ENCODE assay signal across 13 cellular contexts in genomic region chr5:72066658-72067057, GRCh38. TPM values are rescaled to one million over a fixed set of nuclear protein-coding genes. Genes with fewer than 3 reads are reported as not detected.
DNase-seq lines count a peak whose midpoint lies in the region; ATAC-seq and TF ChIP-seq lines count a peak whose summit lies in the region.
"Had no signal": no experiment of that assay in that cellular context is flagged by ENCODE, and none has a peak within 500 bp of the region (broad histone marks: within the 10 kb centered on the region; RNA-seq: fewer than 3 reads in every experiment).

No MANE protein-coding gene starts in this region.

- no peaks in the 10 kb centered on the region for H3K27me3 ChIP-seq in brain microvascular endothelial cell (replicated peaks)
- H3K27me3 ChIP-seq: thyroid gland had no signal

- CTCF ChIA-PET in Calu3 (lab: Charles Lee) = interaction anchor here (0.9 to 2.4 kb wide), 7 partner anchors 9 to 286 kb away, joined by 3 to 10 read pairs (median 4); no protein-coding TSS in a partner anchor

- in situ Hi-C loops in brain microvascular endothelial cell (cut with HindIII; ENCODE audit: low pct_ligation_motif_present, low sequenced_read_pairs) = no loop called here

- no peak overlapping the region for H3K4me3 ChIP-seq in brain microvascular endothelial cell (ENCODE audit: low read depth, low read length)
- H3K4me3 ChIP-seq: HAP-1, thyroid gland had no signal

- peak overlapping the region; percentile 67 for H3K27ac ChIP-seq in brain microvascular endothelial cell
- H3K27ac ChIP-seq: thyroid gland had no signal

- H3K4me1 Mint-ChIP-seq in Calu3 (ENCODE audit: low read depth, unreplicated experiment) (peaks cover 39% of the 10 kb centered on the region), mesothelial cell of epicardium (peaks cover 26% of the 10 kb centered on the region)
- H3K4me1 Mint-ChIP-seq: naive thymus-derived CD8-positive, alpha-beta T cell had no signal

- H3K27ac Mint-ChIP-seq in Calu3 (ENCODE audit: unreplicated experiment) (no peak overlapping the region), mesothelial cell of epicardium (peak overlapping the region; percentile 67)
- H3K27ac Mint-ChIP-seq: naive thymus-derived CD8-positive, alpha-beta T cell had no signal

- no peak for TF ChIP-seq CTCF in Calu3 (IDR thresholded peaks at IDR 0.05; ENCODE audit: unreplicated experiment)
- no peak for TF ChIP-seq CTCF in brain microvascular endothelial cell (IDR thresholded peaks at IDR 0.05; ENCODE audit: low read depth, low read length, missing control alignments)
- TF ChIP-seq CTCF in mesothelial cell of epicardium (IDR thresholded peaks at IDR 0.05; ENCODE audit: unreplicated experiment) = no peak

- no peak overlapping the region for H3K4me3 Mint-ChIP-seq in Calu3 (ENCODE audit: low read depth, unreplicated experiment)
- H3K4me3 Mint-ChIP-seq in mesothelial cell of epicardium = no peak overlapping the region
- H3K4me3 Mint-ChIP-seq: naive thymus-derived CD8-positive, alpha-beta T cell had no signal

- DNase-seq in Calu3 (peak; percentile 24), M059J (ENCODE audit: low read depth) (peak; percentile 90), brain microvascular endothelial cell (peak; percentile 89), mesothelial cell of epicardium (ENCODE audit: low spot score in 2 of 2, unreplicated experiment in 2 of 2) (no peak), epidermal melanocyte (ENCODE audit: insufficient read length, low spot score) (no peak), posterior cingulate gyrus (no peak), SKM-1 treated with dmso at 0.1 percent for 144 hours (lab: John Stamatoyannopoulos, UW; ENCODE audit: unreplicated experiment) (no peak)
- DNase-seq: hippocampal formation; naive thymus-derived CD8-positive, alpha-beta T cell; stimulated activated CD4-positive, alpha-beta T cell treated with anti-CD3 and anti-CD28 coated beads, Interleukin-4, amount 100 ng/mL, for 4 hours; thyroid gland had no signal

- H3K36me3 Mint-ChIP-seq in Calu3 (ENCODE audit: insufficient read depth, unreplicated experiment) (peaks cover 5% of the 10 kb centered on the region), mesothelial cell of epicardium (no peaks in the 10 kb centered on the region)
- H3K36me3 Mint-ChIP-seq: naive thymus-derived CD8-positive, alpha-beta T cell had no signal

- no TSS peak for BruUV-seq in Calu3 (replicated peaks; lab: Mats Ljungman, UMichigan)

- no peaks in the 10 kb centered on the region for H3K36me3 ChIP-seq in brain microvascular endothelial cell (replicated peaks)
- H3K36me3 ChIP-seq: HAP-1, thyroid gland had no signal

- H3K27me3 Mint-ChIP-seq in Calu3 (ENCODE audit: unreplicated experiment) (no peaks in the 10 kb centered on the region), mesothelial cell of epicardium (ENCODE audit: low read depth) (no peaks in the 10 kb centered on the region)

- no peak for ATAC-seq in HG02763 (IDR thresholded peaks at IDR 0.05; ENCODE audit: unreplicated experiment)
- ATAC-seq: naive thymus-derived CD8-positive, alpha-beta T cell had no signal

- H3K9me3 Mint-ChIP-seq in Calu3 (ENCODE audit: low read depth, unreplicated experiment) (no peaks in the 10 kb centered on the region), mesothelial cell of epicardium (no peaks in the 10 kb centered on the region)

- intact Hi-C loops in Calu3 (cut with micrococcal nuclease; ENCODE audit: unreplicated experiment) = loop anchor here (5.0 kb wide), 2 partner anchors 39 to 134 kb away; no protein-coding TSS in a partner anchor
- intact Hi-C loops in posterior cingulate gyrus (cut with DNase I) = no loop called here

RNA-seq across cellular contexts. Expression of gene MAP1B, which starts 40.6 kb away (rescaled TPM):
- 21.5 and 34.6 TPM in 2 replicates for total RNA-seq in Calu3 (2022)
- total RNA-seq in M059J (2014; rRNA removed; shearing (Covaris generic)) = 124 and 200 TPM in 2 replicates
- total RNA-seq in mesothelial cell of epicardium = 60.8 to 61.2 TPM (median 61.0 TPM) in 3 replicates
- total RNA-seq: naive thymus-derived CD8-positive, alpha-beta T cell had no signal

Comparison
In these comparisons a context has a peak if more than half of its experiments do, and no peak if none do; other contexts are left out.
1. DNase-seq: peak in Calu3 (single experiment), M059J (single experiment) and brain microvascular endothelial cell (single experiment); none in mesothelial cell of epicardium (0 of 2), epidermal melanocyte (single experiment), posterior cingulate gyrus (0 of 10) and SKM-1 treated with dmso at 0.1 percent for 144 hours (single experiment).